ENCODE assay signal across 9 cellular contexts in the genomic region with DNA sequence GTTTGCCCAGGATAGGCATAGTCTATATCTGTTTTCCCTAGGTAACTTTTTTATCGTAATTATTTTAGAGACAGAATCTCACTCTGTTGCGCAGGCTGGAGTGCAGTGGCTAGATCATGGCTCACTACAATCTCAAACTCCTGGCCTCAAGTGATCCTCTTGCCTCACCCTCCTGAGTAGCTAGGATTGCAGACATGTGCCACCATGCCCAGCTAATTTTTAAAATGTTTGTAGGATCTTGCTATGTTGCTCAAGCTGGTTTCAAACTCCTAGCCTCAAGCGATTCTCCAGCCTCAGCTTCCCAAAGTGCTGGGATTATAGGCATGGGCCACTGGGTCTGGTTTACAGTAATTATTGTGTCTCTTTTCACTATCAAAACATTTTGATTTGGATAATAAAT.
"Had no signal": no experiment of that assay in that cellular context is flagged by ENCODE, and none has a peak within 500 bp of the region (broad histone marks: within the 10 kb centered on the region; RNA-seq: fewer than 3 reads in every experiment).

No MANE protein-coding gene starts in this region.

- H3K4me3 ChIP-seq: GM23248, K562 had no signal

- H3K9ac ChIP-seq: GM23248 had no signal

- ATAC-seq: K562 had no signal

- H3K27ac ChIP-seq: GM23248 had no signal

- DNase-seq: GM23248, GOT3, H9, HCEC 1CT, IMR-90, KG1 had no signal

- H2AFZ ChIP-seq: GM23248 had no signal

- FAIRE-seq: H54, HTR-8/SVneo, K562 had no signal
